20 cellular contexts compared by ENCODE assay signal in the genomic region with DNA sequence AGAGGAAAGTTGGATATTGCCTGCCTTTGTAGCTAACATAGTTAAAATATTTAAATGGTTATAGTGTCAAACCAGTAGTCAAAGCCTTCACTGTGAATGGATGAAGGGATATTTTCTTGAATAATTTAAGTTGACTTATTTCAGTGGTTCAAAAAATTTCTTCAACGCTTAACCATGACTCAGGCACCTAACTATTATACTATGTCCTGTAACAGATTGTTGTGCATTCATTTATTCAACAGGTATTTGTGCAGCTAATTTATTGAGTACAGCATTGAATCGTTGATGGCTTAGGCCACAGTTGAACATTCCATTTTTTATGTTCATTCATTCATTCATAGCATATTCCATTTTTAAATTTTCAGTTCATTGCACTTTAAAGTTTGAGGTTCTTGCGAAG. TPM values are rescaled to one million over a fixed set of nuclear protein-coding genes. Genes with fewer than 3 reads are reported as not detected.
DNase-seq lines count a peak whose midpoint lies in the region; ATAC-seq, FAIRE-seq and TF ChIP-seq lines count a peak whose summit lies in the region.
"Had no signal": no experiment of that assay in that cellular context is flagged by ENCODE, and none has a peak within 500 bp of the region (broad histone marks: within the 10 kb centered on the region; RNA-seq: fewer than 3 reads in every experiment).

No MANE protein-coding gene starts in this region.

- DNase-seq in activated CD4-positive, alpha-beta T cell treated with anti-CD3 and anti-CD28 coated beads for 36 hours: no peak
- no peak for DNase-seq in activated CD4-positive, alpha-beta T cell treated with anti-CD3 and anti-CD28 coated beads, Interleukin-2, amount 10 ng/mL, durations not matched to agents 24 days and 14 days
- peak; percentile 41 for DNase-seq in LHCN-M2 (ENCODE audit: low read depth)
- peak; percentile 54 to 63 for DNase-seq in cardiac fibroblast (ENCODE audit: low read depth in 2 of 2)
- no peak for DNase-seq in osteocyte (ENCODE audit: extremely low spot score, unreplicated experiment)
- DNase-seq in dermis blood vessel endothelial cell: no peak
- DNase-seq in frontal cortex (ENCODE audit: low spot score in 2 of 2): no peak
- DNase-seq: activated CD4-positive, alpha-beta T cell treated with anti-CD3 and anti-CD28 coated beads for 48 hours; amniotic stem cell; CD4-positive, alpha-beta T cell; DND-41; immature natural killer cell; lower lobe of right lung; naive B cell; NCI-H1417; Peyer's patch; stimulated activated naive CD8-positive, alpha-beta T cell treated with anti-CD3 and anti-CD28 coated beads, Interleukin-15, Interleukin-2, amounts not matched to agents 100 U/mL and 50 U/mL, for 24 hours had no signal

- no peak for FAIRE-seq in frontal cortex (lab: Jason Lieb, UNC)
- FAIRE-seq: endothelial cell of umbilical vein had no signal

- no peak overlapping the region for H3K27ac Mint-ChIP-seq in activated CD4-positive, alpha-beta T cell treated with anti-CD3 and anti-CD28 coated beads for 36 hours
- no peak overlapping the region for H3K27ac Mint-ChIP-seq in activated CD4-positive, alpha-beta T cell treated with anti-CD3 and anti-CD28 coated beads, Interleukin-2, amount 10 ng/mL, durations not matched to agents 24 days and 14 days
- H3K27ac Mint-ChIP-seq in osteocyte (ENCODE audit: unreplicated experiment): peak overlapping the region; percentile 54
- H3K27ac Mint-ChIP-seq: CD4-positive, alpha-beta T cell; immature natural killer cell had no signal

- H3K27me3 Mint-ChIP-seq in activated CD4-positive, alpha-beta T cell treated with anti-CD3 and anti-CD28 coated beads for 36 hours: no peaks in the 10 kb centered on the region
- H3K27me3 Mint-ChIP-seq in activated CD4-positive, alpha-beta T cell treated with anti-CD3 and anti-CD28 coated beads, Interleukin-2, amount 10 ng/mL, durations not matched to agents 24 days and 14 days: no peaks in the 10 kb centered on the region
- no peaks in the 10 kb centered on the region for H3K27me3 Mint-ChIP-seq in osteocyte (ENCODE audit: unreplicated experiment)
- H3K27me3 Mint-ChIP-seq: CD4-positive, alpha-beta T cell; naive B cell had no signal

- TF ChIP-seq CTCF in cardiac fibroblast (IDR thresholded peaks at IDR 0.05; ENCODE audit: low read depth, low read length) (no peak), osteocyte (IDR thresholded peaks at IDR 0.05) (no peak)

- H3K4me1 Mint-ChIP-seq in activated CD4-positive, alpha-beta T cell treated with anti-CD3 and anti-CD28 coated beads for 36 hours: peaks cover 85% of the 10 kb centered on the region
- peaks cover 67% of the 10 kb centered on the region for H3K4me1 Mint-ChIP-seq in activated CD4-positive, alpha-beta T cell treated with anti-CD3 and anti-CD28 coated beads, Interleukin-2, amount 10 ng/mL, durations not matched to agents 24 days and 14 days
- peaks cover 76% of the 10 kb centered on the region for H3K4me1 Mint-ChIP-seq in osteocyte (ENCODE audit: unreplicated experiment)

- H3K4me3 ChIP-seq in cardiac fibroblast (replicated peaks in 1 of 2; ENCODE audit: low read depth in 2 of 2, low read length in 2 of 2): peak overlapping the region; percentile 33 to 82
- H3K4me3 ChIP-seq: HAP-1, lower lobe of right lung, Peyer's patch had no signal

- POLR2A ChIA-PET in activated CD4-positive, alpha-beta T cell treated with anti-CD3 and anti-CD28 coated beads for 36 hours (lab: Charles Lee): interaction anchor here (1.0 to 1.6 kb wide), 2 partner anchors 43 to 193 kb away, joined by 3 to 5 read pairs; no protein-coding TSS in a partner anchor

- ATAC-seq in activated CD4-positive, alpha-beta T cell treated with anti-CD3 and anti-CD28 coated beads for 36 hours: no peak
- no peak for ATAC-seq in HG03565 (IDR thresholded peaks at IDR 0.05; ENCODE audit: unreplicated experiment)
- ATAC-seq: lower lobe of right lung; stimulated activated naive CD8-positive, alpha-beta T cell treated with anti-CD3 and anti-CD28 coated beads, Interleukin-15, Interleukin-2, amounts not matched to agents 100 U/mL and 50 U/mL, for 24 hours had no signal

- intact Hi-C loops in activated CD4-positive, alpha-beta T cell treated with anti-CD3 and anti-CD28 coated beads for 36 hours (cut with DNase I, micrococcal nuclease): no loop called here
- intact Hi-C loops in activated CD4-positive, alpha-beta T cell treated with anti-CD3 and anti-CD28 coated beads, Interleukin-2, amount 10 ng/mL, durations not matched to agents 24 days and 14 days (cut with micrococcal nuclease): loop anchor here (2.0 kb wide), 1 partner anchor 14 kb away; no protein-coding TSS in a partner anchor

- CTCF ChIA-PET in activated CD4-positive, alpha-beta T cell treated with anti-CD3 and anti-CD28 coated beads for 36 hours (lab: Charles Lee): interaction anchor here (1.0 to 2.0 kb wide), 5 partner anchors 12 to 228 kb away, joined by 3 to 11 read pairs (median 4); no protein-coding TSS in a partner anchor

- H3K36me3 Mint-ChIP-seq in activated CD4-positive, alpha-beta T cell treated with anti-CD3 and anti-CD28 coated beads for 36 hours (ENCODE audit: low read depth): peaks cover 60% of the 10 kb centered on the region
- peaks cover 31% of the 10 kb centered on the region for H3K36me3 Mint-ChIP-seq in activated CD4-positive, alpha-beta T cell treated with anti-CD3 and anti-CD28 coated beads, Interleukin-2, amount 10 ng/mL, durations not matched to agents 24 days and 14 days (ENCODE audit: low read depth)
- peaks cover 2% of the 10 kb centered on the region for H3K36me3 Mint-ChIP-seq in osteocyte (ENCODE audit: unreplicated experiment)

- H3K9me3 Mint-ChIP-seq in activated CD4-positive, alpha-beta T cell treated with anti-CD3 and anti-CD28 coated beads for 36 hours (ENCODE audit: low read depth): peaks cover 2% of the 10 kb centered on the region
- peaks cover 3% of the 10 kb centered on the region for H3K9me3 Mint-ChIP-seq in activated CD4-positive, alpha-beta T cell treated with anti-CD3 and anti-CD28 coated beads, Interleukin-2, amount 10 ng/mL, durations not matched to agents 24 days and 14 days
- H3K9me3 Mint-ChIP-seq in osteocyte (ENCODE audit: unreplicated experiment): no peaks in the 10 kb centered on the region
- H3K9me3 Mint-ChIP-seq: immature natural killer cell had no signal

- peak overlapping the region; percentile 19 for H3K4me3 Mint-ChIP-seq in activated CD4-positive, alpha-beta T cell treated with anti-CD3 and anti-CD28 coated beads for 36 hours
- H3K4me3 Mint-ChIP-seq in activated CD4-positive, alpha-beta T cell treated with anti-CD3 and anti-CD28 coated beads, Interleukin-2, amount 10 ng/mL, durations not matched to agents 24 days and 14 days: no peak overlapping the region
- no peak overlapping the region for H3K4me3 Mint-ChIP-seq in osteocyte (ENCODE audit: unreplicated experiment)
- H3K4me3 Mint-ChIP-seq: immature natural killer cell, naive B cell had no signal

RNA-seq across cellular contexts. Expression of gene HIF1A, which starts 9.2 kb away (rescaled TPM):
- 100 to 1,000 TPM; 196 to 329 TPM for total RNA-seq in activated CD4-positive, alpha-beta T cell treated with anti-CD3 and anti-CD28 coated beads for 36 hours
- 175 and 181 TPM in 2 replicates for total RNA-seq in activated CD4-positive, alpha-beta T cell treated with anti-CD3 and anti-CD28 coated beads, Interleukin-2, amount 10 ng/mL, durations not matched to agents 24 days and 14 days
- total RNA-seq in LHCN-M2 (2014; rRNA removed) (918 and 1,000 TPM in 2 replicates), osteocyte (326 and 332 TPM in 2 replicates), dermis blood vessel endothelial cell (236 and 320 TPM in 2 replicates), frontal cortex (151 TPM)
- 299 TPM for polyA plus RNA-seq in LHCN-M2 (2012)

RNA-seq across cellular contexts. Expression of gene SNAPC1, which starts 57.7 kb away (rescaled TPM):
- total RNA-seq in activated CD4-positive, alpha-beta T cell treated with anti-CD3 and anti-CD28 coated beads for 36 hours: 10 to 100 TPM; 10.5 to 11.2 TPM
- 12.1 and 12.3 TPM in 2 replicates for total RNA-seq in activated CD4-positive, alpha-beta T cell treated with anti-CD3 and anti-CD28 coated beads, Interleukin-2, amount 10 ng/mL, durations not matched to agents 24 days and 14 days
- total RNA-seq in LHCN-M2 (2014; rRNA removed) (37.9 and 38.6 TPM in 2 replicates), osteocyte (8.9 and 9.1 TPM in 2 replicates), dermis blood vessel endothelial cell (27.3 and 32.2 TPM in 2 replicates), frontal cortex (6.5 TPM)
- polyA plus RNA-seq in LHCN-M2 (2012): 12.4 TPM

Comparison
In these comparisons a context has a peak if more than half of its experiments do, and no peak if none do; other contexts are left out.
1. DNase-seq: peak in LHCN-M2 (single experiment) and cardiac fibroblast (2 of 2); none in activated CD4-positive, alpha-beta T cell treated with anti-CD3 and anti-CD28 coated beads for 36 hours (single experiment), activated CD4-positive, alpha-beta T cell treated with anti-CD3 and anti-CD28 coated beads, Interleukin-2, amount 10 ng/mL, durations not matched to agents 24 days and 14 days (single experiment), osteocyte (single experiment), dermis blood vessel endothelial cell (single experiment) and frontal cortex (0 of 2).